ENCODE assay signal across 8 cellular contexts in genomic region chr7:111067682-111068081, GRCh38.
"Had no signal": no experiment of that assay in that cellular context is flagged by ENCODE, and none has a peak within 500 bp of the region (broad histone marks: within the 10 kb centered on the region; RNA-seq: fewer than 3 reads in every experiment).

No MANE protein-coding gene starts in this region.

- H3K4me3 ChIP-seq: GM12878 had no signal

- ATAC-seq: GM12878 had no signal

- FAIRE-seq: G401.6, GM12878, GM12891, GM12892, GM18507, GM19239 had no signal

- DNase-seq: GDM1, GF-D8 had no signal
